1 cellular context compared by ENCODE assay signal in the genomic region with DNA sequence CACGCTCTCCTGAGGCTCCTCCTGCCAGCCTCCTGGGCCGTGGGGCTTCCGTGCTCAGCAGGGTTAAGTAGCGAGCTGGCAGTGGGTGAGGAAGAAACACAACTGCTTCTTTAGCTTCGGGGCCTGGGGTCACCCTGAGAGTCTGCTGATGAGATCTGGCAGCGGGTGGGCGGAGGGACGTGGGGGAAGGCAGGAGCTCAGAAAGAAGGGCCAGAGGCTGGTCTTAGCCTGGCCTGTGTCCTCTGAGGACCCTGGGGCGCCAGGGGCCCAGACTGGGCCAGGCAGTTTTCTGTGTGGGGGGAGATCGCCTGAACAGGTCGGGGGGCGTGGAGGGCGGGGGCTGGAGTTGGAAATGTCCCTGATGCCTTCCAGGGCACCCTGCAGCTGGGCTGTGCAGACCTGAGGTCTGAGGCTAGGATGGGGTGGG.
TF ChIP-seq lines count a peak whose summit lies in the region.

No MANE protein-coding gene starts in this region.

TF ChIP-seq in HepG2, 621 proteins besides CTCF, POLR2A, EP300 and RAD21 (continued from another document and continues in another):
- TF ChIP-seq TRAFD1 (CRISPR knock-in tag; IDR thresholded peaks at IDR 0.05; ENCODE audit: borderline replicate concordance) (0 out of 2 replicates have a peak, but pooled peaks have one; percentile 5), AGO2 (optimal IDR thresholded peaks at IDR 0.05; ENCODE audit: low read depth, low read length) (peak; percentile 38), TAF15 (IDR thresholded peaks at IDR 0.05; ENCODE audit: low read depth, low read length, poor library complexity, severe bottlenecking) (no peak), HOXD1 (CRISPR knock-in tag; IDR thresholded peaks at IDR 0.05) (peak; percentile 15; the same call in 1 of the 2 replicates), TGIF2 (CRISPR knock-in tag; IDR thresholded peaks at IDR 0.05) (no peak), SPEN (CRISPR knock-in tag; IDR thresholded peaks at IDR 0.05; ENCODE audit: low read depth) (peak; percentile 4), ZNF142 (CRISPR knock-in tag; IDR thresholded peaks at IDR 0.05) (no peak; the same call in 1 of the 2 replicates), ASH2L (IDR thresholded peaks at IDR 0.05; ENCODE audit: insufficient read length, low read depth, low read length) (no peak), MYPOP (CRISPR knock-in tag; IDR thresholded peaks at IDR 0.05) (no peak), ZFP41 (CRISPR knock-in tag; IDR thresholded peaks at IDR 0.05; ENCODE audit: borderline replicate concordance) (no peak), ZNF709 (CRISPR knock-in tag; IDR thresholded peaks at IDR 0.05) (peak; percentile 22; the same call in 1 of the 2 replicates), CREB1 (IDR thresholded peaks at IDR 0.05) (no peak), CREB1 (CRISPR knock-in tag; IDR thresholded peaks at IDR 0.05) (no peak), ZNF101 (CRISPR knock-in tag; IDR thresholded peaks at IDR 0.05; ENCODE audit: borderline replicate concordance, low read depth) (no peak), ZFP36 (IDR thresholded peaks at IDR 0.05; ENCODE audit: borderline replicate concordance, low read depth, low read length, partially characterized antibody) (no peak), NFRKB (IDR thresholded peaks at IDR 0.05) (no peak), TMF1 (CRISPR knock-in tag; IDR thresholded peaks at IDR 0.05; ENCODE audit: low read depth) (peak; percentile 24; the same call in 1 of the 2 replicates), MAFG (CRISPR knock-in tag; IDR thresholded peaks at IDR 0.05) (no peak), MAX (IDR thresholded peaks at IDR 0.05) (no peak), FOXJ3 (CRISPR knock-in tag; IDR thresholded peaks at IDR 0.05; ENCODE audit: borderline replicate concordance) (peak; percentile 65; the same call in 1 of the 2 replicates), HOXA5 (CRISPR knock-in tag; IDR thresholded peaks at IDR 0.05) (peak; percentile 71; the same call in 1 of the 2 replicates), POLR2G (IDR thresholded peaks at IDR 0.05; ENCODE audit: low read depth, low read length) (peak; percentile 2; the same call in 1 of the 2 replicates), TCF7 (IDR thresholded peaks at IDR 0.05; ENCODE audit: low read depth) (no peak), ZNF33B (CRISPR knock-in tag; IDR thresholded peaks at IDR 0.05) (peak; percentile 51; the same call in 1 of the 2 replicates), ETV5 (CRISPR knock-in tag; IDR thresholded peaks at IDR 0.05; ENCODE audit: borderline replicate concordance) (no peak), ZNF282 (IDR thresholded peaks at IDR 0.05; ENCODE audit: partially characterized antibody) (no peak), MED1 (CRISPR knock-in tag; IDR thresholded peaks at IDR 0.05) (no peak), FOXO4 (CRISPR knock-in tag; conservative IDR thresholded peaks at IDR 0.05) (no peak), BRCA1 (CRISPR knock-in tag; IDR thresholded peaks at IDR 0.05) (no peak; the same call in 1 of the 2 replicates), FOSL1 (CRISPR knock-in tag; IDR thresholded peaks at IDR 0.05; ENCODE audit: borderline replicate concordance) (no peak), MBNL3 (CRISPR knock-in tag; conservative IDR thresholded peaks at IDR 0.05) (no peak), NONO (IDR thresholded peaks at IDR 0.05) (no peak), NONO (CRISPR knock-in tag; conservative IDR thresholded peaks at IDR 0.05) (no peak), ZNF83 (CRISPR knock-in tag; IDR thresholded peaks at IDR 0.05; ENCODE audit: borderline replicate concordance) (0 out of 2 replicates have a peak, but pooled peaks have one; percentile 57), ZNF24 (IDR thresholded peaks at IDR 0.05) (no peak), ZNF34 (CRISPR knock-in tag; IDR thresholded peaks at IDR 0.05; ENCODE audit: borderline replicate concordance) (no peak), ZNF232 (CRISPR knock-in tag; IDR thresholded peaks at IDR 0.05; ENCODE audit: borderline replicate concordance) (peak; percentile 19; the same call in 1 of the 2 replicates), ZNF17 (CRISPR knock-in tag; IDR thresholded peaks at IDR 0.05) (no peak), SRSF1 (optimal IDR thresholded peaks at IDR 0.05; ENCODE audit: low read depth, low read length) (peak; percentile 42), HMGA1 (CRISPR knock-in tag; conservative IDR thresholded peaks at IDR 0.05) (no peak), ZBTB20 (CRISPR knock-in tag; IDR thresholded peaks at IDR 0.05; ENCODE audit: borderline replicate concordance, low read depth) (peak; percentile 15; the same call in 1 of the 2 replicates), ATF3 (CRISPR knock-in tag; IDR thresholded peaks at IDR 0.05) (no peak), PITX1 (CRISPR knock-in tag; IDR thresholded peaks at IDR 0.05) (no peak), NR0B2 (CRISPR knock-in tag; IDR thresholded peaks at IDR 0.05) (no peak)
- TF ChIP-seq, protein P1, sequence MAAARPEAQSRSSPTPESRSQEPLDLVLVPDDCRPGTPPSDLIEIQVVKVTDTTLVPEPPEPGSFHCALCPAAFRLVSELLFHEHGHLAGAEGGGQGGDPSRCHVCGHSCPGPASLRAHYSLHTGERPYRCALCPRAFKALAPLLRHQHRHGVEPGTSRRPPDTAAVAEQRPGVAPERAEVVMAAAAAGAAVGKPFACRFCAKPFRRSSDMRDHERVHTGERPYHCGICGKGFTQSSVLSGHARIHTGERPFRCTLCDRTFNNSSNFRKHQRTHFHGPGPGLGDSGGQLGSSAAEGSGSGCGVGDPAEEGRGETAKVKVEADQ (CRISPR knock-in tag; IDR thresholded peaks at IDR 0.05; ENCODE audit: borderline replicate concordance) = no peak
- TF ChIP-seq, protein P2, sequence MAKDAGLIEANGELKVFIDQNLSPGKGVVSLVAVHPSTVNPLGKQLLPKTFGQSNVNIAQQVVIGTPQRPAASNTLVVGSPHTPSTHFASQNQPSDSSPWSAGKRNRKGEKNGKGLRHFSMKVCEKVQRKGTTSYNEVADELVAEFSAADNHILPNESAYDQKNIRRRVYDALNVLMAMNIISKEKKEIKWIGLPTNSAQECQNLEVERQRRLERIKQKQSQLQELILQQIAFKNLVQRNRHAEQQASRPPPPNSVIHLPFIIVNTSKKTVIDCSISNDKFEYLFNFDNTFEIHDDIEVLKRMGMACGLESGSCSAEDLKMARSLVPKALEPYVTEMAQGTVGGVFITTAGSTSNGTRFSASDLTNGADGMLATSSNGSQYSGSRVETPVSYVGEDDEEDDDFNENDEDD (CRISPR knock-in tag; IDR thresholded peaks at IDR 0.05; ENCODE audit: borderline replicate concordance) = no peak
- TF ChIP-seq, protein P3, sequence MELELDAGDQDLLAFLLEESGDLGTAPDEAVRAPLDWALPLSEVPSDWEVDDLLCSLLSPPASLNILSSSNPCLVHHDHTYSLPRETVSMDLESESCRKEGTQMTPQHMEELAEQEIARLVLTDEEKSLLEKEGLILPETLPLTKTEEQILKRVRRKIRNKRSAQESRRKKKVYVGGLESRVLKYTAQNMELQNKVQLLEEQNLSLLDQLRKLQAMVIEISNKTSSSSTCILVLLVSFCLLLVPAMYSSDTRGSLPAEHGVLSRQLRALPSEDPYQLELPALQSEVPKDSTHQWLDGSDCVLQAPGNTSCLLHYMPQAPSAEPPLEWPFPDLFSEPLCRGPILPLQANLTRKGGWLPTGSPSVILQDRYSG (CRISPR knock-in tag; IDR thresholded peaks at IDR 0.05) = 0 out of 2 replicates have a peak, but pooled peaks have one; percentile 68
- TF ChIP-seq, protein P4, sequence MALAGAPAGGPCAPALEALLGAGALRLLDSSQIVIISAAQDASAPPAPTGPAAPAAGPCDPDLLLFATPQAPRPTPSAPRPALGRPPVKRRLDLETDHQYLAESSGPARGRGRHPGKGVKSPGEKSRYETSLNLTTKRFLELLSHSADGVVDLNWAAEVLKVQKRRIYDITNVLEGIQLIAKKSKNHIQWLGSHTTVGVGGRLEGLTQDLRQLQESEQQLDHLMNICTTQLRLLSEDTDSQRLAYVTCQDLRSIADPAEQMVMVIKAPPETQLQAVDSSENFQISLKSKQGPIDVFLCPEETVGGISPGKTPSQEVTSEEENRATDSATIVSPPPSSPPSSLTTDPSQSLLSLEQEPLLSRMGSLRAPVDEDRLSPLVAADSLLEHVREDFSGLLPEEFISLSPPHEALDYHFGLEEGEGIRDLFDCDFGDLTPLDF (CRISPR knock-in tag; IDR thresholded peaks at IDR 0.05) = peak; percentile 53; the same call in 1 of the 2 replicates
